1 cellular context compared by ENCODE assay signal in the genomic region with DNA sequence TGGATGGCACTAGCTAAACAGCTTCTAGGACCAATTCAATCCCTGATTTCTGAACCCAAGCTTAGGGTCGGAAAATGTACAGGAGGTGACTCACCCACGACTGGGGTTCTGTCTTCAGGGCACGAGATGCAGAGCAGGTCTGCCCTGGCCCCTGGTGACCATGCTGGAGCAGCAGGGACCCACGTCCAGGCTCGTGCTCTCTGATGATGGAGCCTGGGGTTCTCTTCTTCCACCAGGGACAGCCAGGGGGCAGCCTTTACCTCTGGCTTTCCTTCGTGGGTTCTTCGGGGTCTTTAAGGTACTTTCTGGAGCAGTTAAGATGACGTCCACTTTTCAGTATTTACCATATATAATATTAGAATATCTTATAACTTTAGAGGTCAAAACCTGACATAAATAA.
TF ChIP-seq lines count a peak whose summit lies in the region.

No MANE protein-coding gene starts in this region.

TF ChIP-seq in GM23338, 12 proteins besides CTCF, POLR2A, EP300 and RAD21 (continued from another document):
- TF ChIP-seq, protein P1, sequence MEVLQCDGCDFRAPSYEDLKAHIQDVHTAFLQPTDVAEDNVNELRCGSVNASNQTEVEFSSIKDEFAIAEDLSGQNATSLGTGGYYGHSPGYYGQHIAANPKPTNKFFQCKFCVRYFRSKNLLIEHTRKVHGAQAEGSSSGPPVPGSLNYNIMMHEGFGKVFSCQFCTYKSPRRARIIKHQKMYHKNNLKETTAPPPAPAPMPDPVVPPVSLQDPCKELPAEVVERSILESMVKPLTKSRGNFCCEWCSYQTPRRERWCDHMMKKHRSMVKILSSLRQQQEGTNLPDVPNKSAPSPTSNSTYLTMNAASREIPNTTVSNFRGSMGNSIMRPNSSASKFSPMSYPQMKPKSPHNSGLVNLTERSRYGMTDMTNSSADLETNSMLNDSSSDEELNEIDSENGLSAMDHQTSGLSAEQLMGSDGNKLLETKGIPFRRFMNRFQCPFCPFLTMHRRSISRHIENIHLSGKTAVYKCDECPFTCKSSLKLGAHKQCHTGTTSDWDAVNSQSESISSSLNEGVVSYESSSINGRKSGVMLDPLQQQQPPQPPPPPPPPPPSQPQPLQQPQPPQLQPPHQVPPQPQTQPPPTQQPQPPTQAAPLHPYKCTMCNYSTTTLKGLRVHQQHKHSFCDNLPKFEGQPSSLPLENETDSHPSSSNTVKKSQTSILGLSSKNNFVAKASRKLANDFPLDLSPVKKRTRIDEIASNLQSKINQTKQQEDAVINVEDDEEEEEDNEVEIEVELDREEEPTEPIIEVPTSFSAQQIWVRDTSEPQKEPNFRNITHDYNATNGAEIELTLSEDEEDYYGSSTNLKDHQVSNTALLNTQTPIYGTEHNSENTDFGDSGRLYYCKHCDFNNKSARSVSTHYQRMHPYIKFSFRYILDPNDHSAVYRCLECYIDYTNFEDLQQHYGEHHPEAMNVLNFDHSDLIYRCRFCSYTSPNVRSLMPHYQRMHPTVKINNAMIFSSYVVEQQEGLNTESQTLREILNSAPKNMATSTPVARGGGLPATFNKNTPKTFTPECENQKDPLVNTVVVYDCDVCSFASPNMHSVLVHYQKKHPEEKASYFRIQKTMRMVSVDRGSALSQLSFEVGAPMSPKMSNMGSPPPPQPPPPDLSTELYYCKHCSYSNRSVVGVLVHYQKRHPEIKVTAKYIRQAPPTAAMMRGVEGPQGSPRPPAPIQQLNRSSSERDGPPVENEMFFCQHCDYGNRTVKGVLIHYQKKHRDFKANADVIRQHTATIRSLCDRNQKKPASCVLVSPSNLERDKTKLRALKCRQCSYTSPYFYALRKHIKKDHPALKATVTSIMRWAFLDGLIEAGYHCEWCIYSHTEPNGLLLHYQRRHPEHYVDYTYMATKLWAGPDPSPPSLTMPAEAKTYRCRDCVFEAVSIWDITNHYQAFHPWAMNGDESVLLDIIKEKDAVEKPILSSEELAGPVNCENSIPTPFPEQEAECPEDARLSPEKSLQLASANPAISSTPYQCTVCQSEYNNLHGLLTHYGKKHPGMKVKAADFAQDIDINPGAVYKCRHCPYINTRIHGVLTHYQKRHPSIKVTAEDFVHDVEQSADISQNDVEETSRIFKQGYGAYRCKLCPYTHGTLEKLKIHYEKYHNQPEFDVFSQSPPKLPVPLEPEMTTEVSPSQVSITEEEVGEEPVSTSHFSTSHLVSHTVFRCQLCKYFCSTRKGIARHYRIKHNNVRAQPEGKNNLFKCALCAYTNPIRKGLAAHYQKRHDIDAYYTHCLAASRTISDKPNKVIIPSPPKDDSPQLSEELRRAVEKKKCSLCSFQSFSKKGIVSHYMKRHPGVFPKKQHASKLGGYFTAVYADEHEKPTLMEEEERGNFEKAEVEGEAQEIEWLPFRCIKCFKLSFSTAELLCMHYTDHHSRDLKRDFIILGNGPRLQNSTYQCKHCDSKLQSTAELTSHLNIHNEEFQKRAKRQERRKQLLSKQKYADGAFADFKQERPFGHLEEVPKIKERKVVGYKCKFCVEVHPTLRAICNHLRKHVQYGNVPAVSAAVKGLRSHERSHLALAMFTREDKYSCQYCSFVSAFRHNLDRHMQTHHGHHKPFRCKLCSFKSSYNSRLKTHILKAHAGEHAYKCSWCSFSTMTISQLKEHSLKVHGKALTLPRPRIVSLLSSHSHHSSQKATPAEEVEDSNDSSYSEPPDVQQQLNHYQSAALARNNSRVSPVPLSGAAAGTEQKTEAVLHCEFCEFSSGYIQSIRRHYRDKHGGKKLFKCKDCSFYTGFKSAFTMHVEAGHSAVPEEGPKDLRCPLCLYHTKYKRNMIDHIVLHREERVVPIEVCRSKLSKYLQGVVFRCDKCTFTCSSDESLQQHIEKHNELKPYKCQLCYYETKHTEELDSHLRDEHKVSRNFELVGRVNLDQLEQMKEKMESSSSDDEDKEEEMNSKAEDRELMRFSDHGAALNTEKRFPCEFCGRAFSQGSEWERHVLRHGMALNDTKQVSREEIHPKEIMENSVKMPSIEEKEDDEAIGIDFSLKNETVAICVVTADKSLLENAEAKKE (CRISPR knock-in tag; IDR thresholded peaks at IDR 0.05): no peak
- TF ChIP-seq CREB1 (CRISPR knock-in tag; IDR thresholded peaks at IDR 0.05; ENCODE audit: low read depth) (no peak), EZH2phosphoT487 (IDR thresholded peaks at IDR 0.05; ENCODE audit: unreplicated experiment) (no peak), NANOG (IDR thresholded peaks at IDR 0.05; ENCODE audit: borderline replicate concordance) (no peak)
